10 cellular contexts compared by ENCODE assay signal in genomic region chr14:64217318-64217717, GRCh38.
DNase-seq lines count a peak whose midpoint lies in the region; ATAC-seq and TF ChIP-seq lines count a peak whose summit lies in the region.
"Had no signal": no experiment of that assay in that cellular context is flagged by ENCODE, and none has a peak within 500 bp of the region (broad histone marks: within the 10 kb centered on the region; RNA-seq: fewer than 3 reads in every experiment).

No MANE protein-coding gene starts in this region.

- no peaks in the 10 kb centered on the region for H3K9me3 ChIP-seq in gastrocnemius medialis

- H3K27me3 ChIP-seq in dorsolateral prefrontal cortex (no peaks in the 10 kb centered on the region), gastrocnemius medialis (no peaks in the 10 kb centered on the region)

- ATAC-seq in GM19397 (IDR thresholded peaks at IDR 0.05; ENCODE audit: unreplicated experiment) (peak; percentile 38), HG03354 (IDR thresholded peaks at IDR 0.05; ENCODE audit: poor library complexity, severe bottlenecking, unreplicated experiment) (peak; percentile 45), gastrocnemius medialis (peak; percentile 25 to 28)

- in situ Hi-C loops in gastrocnemius medialis (cut with MboI; ENCODE audit: low sequenced_read_pairs in 4 of 4), result no loop called here

- H3K36me3 ChIP-seq in gastrocnemius medialis, result peaks cover 0 to 41% of the 10 kb centered on the region in 2 donors

- H3K27ac ChIP-seq in dorsolateral prefrontal cortex (peak overlapping the region in 36 of 59 donors; percentile 1 to 77 (median 46)), gastrocnemius medialis (peak overlapping the region; percentile 89 to 99 (median 96))
- H3K27ac ChIP-seq: C4-2B, epithelial cell of prostate had no signal

- DNase-seq in dorsolateral prefrontal cortex (no peak), gastrocnemius medialis (peak; percentile 73), NCI-H345 treated with DMSO at 0.1 percent for 48 hours (lab: John Stamatoyannopoulos, UW; ENCODE audit: unreplicated experiment) (no peak), mucosa of gallbladder (ENCODE audit: low spot score) (no peak), activated gamma-delta T cell treated with Interleukin-2 at 50 U/mL for 16 hours (no peak)
- DNase-seq: stimulated activated CD4-positive, alpha-beta T cell treated with anti-CD3 and anti-CD28 coated beads, Interleukin-2, amount 100 ng/mL, for 24 hours had no signal

- TF ChIP-seq POLR2A in gastrocnemius medialis (IDR thresholded peaks at IDR 0.05), result peak in 1 of 2 donors; percentile 55

- H3K4me3 ChIP-seq in dorsolateral prefrontal cortex (no peak overlapping the region), gastrocnemius medialis (peak overlapping the region; percentile 50 to 67 (median 58))

- intact Hi-C loops in dorsolateral prefrontal cortex (cut with DNase I), result no loop called here
- intact Hi-C loops in gastrocnemius medialis (cut with DNase I; ENCODE audit: low total_unique reads), result loop anchor here (5.0 kb wide), 1 partner anchor 355 kb away; no protein-coding TSS in a partner anchor

- peaks cover 78 to 82% of the 10 kb centered on the region in 2 donors for H3K4me1 ChIP-seq in gastrocnemius medialis

- no peak for TF ChIP-seq CTCF in dorsolateral prefrontal cortex (IDR thresholded peaks at IDR 0.05 in 54 of 56, conservative IDR thresholded peaks at IDR 0.05 in 2 of 56; ENCODE audit: low read depth in 1 of 56, partially characterized antibody in 56 of 56)
- TF ChIP-seq CTCF in gastrocnemius medialis (IDR thresholded peaks at IDR 0.05 in 4 of 5, conservative IDR thresholded peaks at IDR 0.05 in 1 of 5), result no peak

Comparison
In these comparisons a context has a peak if more than half of its experiments do, and no peak if none do; other contexts are left out.
1. DNase-seq: peak in gastrocnemius medialis (2 of 2); none in dorsolateral prefrontal cortex (0 of 10), NCI-H345 treated with DMSO at 0.1 percent for 48 hours (single experiment), mucosa of gallbladder (single experiment) and activated gamma-delta T cell treated with Interleukin-2 at 50 U/mL for 16 hours (single experiment).
2. H3K4me3 ChIP-seq: peak in gastrocnemius medialis (4 of 4); none in dorsolateral prefrontal cortex (0 of 59).
3. Peak in every context shown above with its lines, with median percentiles within 50 percentile points of each other: ATAC-seq.